In genomic region chr11:45266693-45267451, GRCh38 we compare ENCODE assay signal across 10 cellular contexts. TPM values are rescaled to one million over a fixed set of nuclear protein-coding genes. Genes with fewer than 3 reads are reported as not detected.
DNase-seq lines count a peak whose midpoint lies in the region; ATAC-seq and TF ChIP-seq lines count a peak whose summit lies in the region.
"Had no signal": no experiment of that assay in that cellular context is flagged by ENCODE, and none has a peak within 500 bp of the region (broad histone marks: within the 10 kb centered on the region; RNA-seq: fewer than 3 reads in every experiment).

No MANE protein-coding gene starts in this region.

- no peaks in the 10 kb centered on the region for H3K4me1 Mint-ChIP-seq in immature natural killer cell

- H3K4me3 ChIP-seq in AG09309 (ENCODE audit: control insufficient read depth, low read depth, low read length), result no peak overlapping the region
- no peak overlapping the region for H3K4me3 ChIP-seq in GM12864 (ENCODE audit: low read depth, low read length)
- no peak overlapping the region for H3K4me3 ChIP-seq in WERI-Rb-1 (ENCODE audit: low read depth, low read length)

- H3K36me3 ChIP-seq in WERI-Rb-1, result no peaks in the 10 kb centered on the region

- DNase-seq in AG09309 (ENCODE audit: low read depth), result no peak
- no peak for DNase-seq in GM12864 (ENCODE audit: low read depth)
- peak; percentile 19 for DNase-seq in WERI-Rb-1
- peak; percentile 76 for DNase-seq in kidney tubule cell (ENCODE audit: low spot score)
- DNase-seq in cerebellar nuclear complex (lab: John Stamatoyannopoulos, UW), result no peak
- DNase-seq in immature natural killer cell, result no peak
- DNase-seq: NCI-H187 had no signal

- TF ChIP-seq CTCF in AG09309 (IDR thresholded peaks at IDR 0.05; ENCODE audit: control insufficient read depth, insufficient read depth, low read depth, low read length, missing control alignments) (peak; percentile 12), GM12864 (IDR thresholded peaks at IDR 0.05; ENCODE audit: low read depth, low read length, missing control alignments) (peak; percentile 64), WERI-Rb-1 (IDR thresholded peaks at IDR 0.05; ENCODE audit: low read depth, low read length) (peak; percentile 44; the same call in 1 of the 2 replicates)

- no peak overlapping the region for H3K27ac ChIP-seq in WERI-Rb-1

- H3K9me3 Mint-ChIP-seq in immature natural killer cell, result peaks cover 0 to 2% (median 0%) of the 10 kb centered on the region in 6 donors

- no peaks in the 10 kb centered on the region for H3K36me3 Mint-ChIP-seq in immature natural killer cell

- H3K27me3 Mint-ChIP-seq in immature natural killer cell (ENCODE audit: low read depth in 3 of 3), result peaks cover 4 to 12% (median 6%) of the 10 kb centered on the region in 3 donors

- H3K9me3 ChIP-seq in WERI-Rb-1 (ENCODE audit: severe bottlenecking), result no peaks in the 10 kb centered on the region

- no peak overlapping the region for H3K4me3 Mint-ChIP-seq in immature natural killer cell

- no peak overlapping the region for H3K27ac Mint-ChIP-seq in immature natural killer cell

- H3K27me3 ChIP-seq in WERI-Rb-1 (ENCODE audit: insufficient read depth, low read depth, severe bottlenecking), result no peaks in the 10 kb centered on the region

- ATAC-seq in GM21786 (IDR thresholded peaks at IDR 0.05; ENCODE audit: unreplicated experiment), result no peak
- ATAC-seq in HG03280 (IDR thresholded peaks at IDR 0.05; ENCODE audit: unreplicated experiment), result no peak
- ATAC-seq: left lobe of liver had no signal

RNA-seq across cellular contexts. Expression of gene SYT13, which starts 19.3 kb away (rescaled TPM):
- polyA plus RNA-seq in immature natural killer cell, result not detected

Comparison
In these comparisons a context has a peak if more than half of its experiments do, and no peak if none do; other contexts are left out.
1. DNase-seq: peak in WERI-Rb-1 (single experiment) and kidney tubule cell (single experiment); none in AG09309 (single experiment), GM12864 (single experiment), cerebellar nuclear complex (0 of 2) and immature natural killer cell (0 of 3).
2. CTCF ChIP-seq: peak in every context shown above with its lines; median percentile 64 in GM12864; 44 in WERI-Rb-1; 12 in AG09309.